8 cellular contexts compared by ENCODE assay signal in genomic region chr10:5289228-5289627, GRCh38.
DNase-seq lines count a peak whose midpoint lies in the region; ATAC-seq, FAIRE-seq and TF ChIP-seq lines count a peak whose summit lies in the region.
"Not testable (repeated sequence)": the region's sequence is repeated elsewhere in the genome, so short reads cannot be mapped to it uniquely, and the experiment has no call there.

No MANE protein-coding gene starts in this region.

- not testable (repeated sequence) for BruUV-seq in K562 (replicated peaks; lab: Mats Ljungman, UMichigan)

- peaks cover 19 to 22% of the 10 kb centered on the region in 2 donors for H3K36me3 Mint-ChIP-seq in CD4-positive, alpha-beta memory T cell
- peaks cover 4 to 14% (median 4%) of the 10 kb centered on the region in 3 donors for H3K36me3 Mint-ChIP-seq in CD8-positive, alpha-beta memory T cell
- H3K36me3 Mint-ChIP-seq in T-cell; activated T-helper 2 cell treated with anti-CD3 and anti-CD28 coated beads, Interferon-gamma antibody, Interleukin-2, Interleukin-4, amounts not matched to agents 10 μg/mL and 5 μg/mL and 100 μg/mL, durations not matched to agents 14 hours and 24 hours and 36 hours (ENCODE audit: low read depth): not testable (repeated sequence)
- peaks cover 4 to 40% (median 8%) of the 10 kb centered on the region in 5 donors for H3K36me3 Mint-ChIP-seq in naive thymus-derived CD4-positive, alpha-beta T cell
- peaks cover 47% of the 10 kb centered on the region for H3K36me3 Mint-ChIP-seq in natural killer cell treated with Interleukin-12 subunit alpha and Interleukin-12 subunit beta and Interleukin-15 and Interleukin-18, amount 100 ng/mL, for 72 hours

- peak overlapping the region; percentile 96 to 97; a peak in 4 of 6 replicates for H3K27ac ChIP-seq in A549
- not testable (repeated sequence) for H3K27ac ChIP-seq in CD4-positive, alpha-beta memory T cell (ENCODE audit: low read depth, low read length); CD8-positive, alpha-beta memory T cell (ENCODE audit: low read depth, low read length); K562 (ENCODE audit: extremely low read depth, low read depth, low read length); naive thymus-derived CD4-positive, alpha-beta T cell (ENCODE audit: low read depth, low read length)

- H3K4me3 ChIP-seq in A549; CD4-positive, alpha-beta memory T cell (ENCODE audit: low read length in 2 of 2); CD8-positive, alpha-beta memory T cell (ENCODE audit: low read length); K562; naive thymus-derived CD4-positive, alpha-beta T cell (ENCODE audit: low read length): not testable (repeated sequence)

- not testable (repeated sequence) for TF ChIP-seq POLR2A in A549 (IDR thresholded peaks at IDR 0.05; ENCODE audit: low read length); K562 (conservative IDR thresholded peaks at IDR 0.05)

- intact Hi-C loops in CD4-positive, alpha-beta memory T cell (cut with micrococcal nuclease); activated T-helper 2 cell treated with anti-CD3 and anti-CD28 coated beads, Interferon-gamma antibody, Interleukin-2, Interleukin-4, amounts not matched to agents 10 μg/mL and 5 μg/mL and 100 μg/mL, durations not matched to agents 14 hours and 24 hours and 36 hours (cut with micrococcal nuclease); K562 (cut with micrococcal nuclease); naive thymus-derived CD4-positive, alpha-beta T cell (cut with micrococcal nuclease): not testable (repeated sequence)

- peak overlapping the region in 4 of 8 donors; percentile 13 to 56 (median 28) for H3K4me3 Mint-ChIP-seq in CD4-positive, alpha-beta memory T cell
- H3K4me3 Mint-ChIP-seq in CD8-positive, alpha-beta memory T cell; T-cell; activated T-helper 2 cell treated with anti-CD3 and anti-CD28 coated beads, Interferon-gamma antibody, Interleukin-2, Interleukin-4, amounts not matched to agents 10 μg/mL and 5 μg/mL and 100 μg/mL, durations not matched to agents 14 hours and 24 hours and 36 hours (ENCODE audit: low read depth); natural killer cell treated with Interleukin-12 subunit alpha and Interleukin-12 subunit beta and Interleukin-15 and Interleukin-18, amount 100 ng/mL, for 72 hours: not testable (repeated sequence)
- peak overlapping the region in 3 of 10 donors; percentile 7 to 29 (median 9) for H3K4me3 Mint-ChIP-seq in naive thymus-derived CD4-positive, alpha-beta T cell

- H3K9me1 ChIP-seq in K562 (ENCODE audit: control insufficient read depth, insufficient read depth, low read length) = not testable (repeated sequence)

- not testable (repeated sequence) for H2AFZ ChIP-seq in K562 (ENCODE audit: low read depth, low read length)

- not testable (repeated sequence) for H3K79me2 ChIP-seq in K562 (ENCODE audit: control insufficient read depth, insufficient read depth, low read length)

- POLR2A ChIA-PET in A549 (lab: Yijun Ruan, JAX); CD8-positive, alpha-beta memory T cell (lab: Charles Lee); K562 (lab: Yijun Ruan, JAX); naive thymus-derived CD4-positive, alpha-beta T cell (lab: Charles Lee): not testable (repeated sequence)
- POLR2A ChIA-PET in CD4-positive, alpha-beta memory T cell (lab: Charles Lee; ENCODE audit: partially characterized antibody) = interaction anchor here (1.0 to 1.2 kb wide), 2 partner anchors 9 to 25 kb away, joined by 3 to 4 read pairs; no protein-coding TSS in a partner anchor
- POLR2A ChIA-PET in T-cell (lab: Charles Lee) = interaction anchor here in 1 of 2 donors (0.7 kb wide), 1 partner anchor 157 kb away, joined by 7 read pairs; no protein-coding TSS in a partner anchor

- H3K36me3 ChIP-seq in CD4-positive, alpha-beta memory T cell (ENCODE audit: insufficient read depth, low read length); CD8-positive, alpha-beta memory T cell (ENCODE audit: insufficient read depth, low read length); K562 (ENCODE audit: control insufficient read depth, insufficient read depth, low read length); naive thymus-derived CD4-positive, alpha-beta T cell (ENCODE audit: control insufficient read depth in 2 of 3, insufficient read depth in 3 of 3, low read length in 3 of 3): not testable (repeated sequence)

- H3K4me1 Mint-ChIP-seq in CD4-positive, alpha-beta memory T cell = peaks cover 30 to 68% (median 60%) of the 10 kb centered on the region in 4 donors
- peaks cover 40 to 58% (median 42%) of the 10 kb centered on the region in 3 donors for H3K4me1 Mint-ChIP-seq in CD8-positive, alpha-beta memory T cell
- H3K4me1 Mint-ChIP-seq in T-cell = peaks cover 34 to 60% (median 54%) of the 10 kb centered on the region in 3 donors
- peaks cover 41% of the 10 kb centered on the region for H3K4me1 Mint-ChIP-seq in activated T-helper 2 cell treated with anti-CD3 and anti-CD28 coated beads, Interferon-gamma antibody, Interleukin-2, Interleukin-4, amounts not matched to agents 10 μg/mL and 5 μg/mL and 100 μg/mL, durations not matched to agents 14 hours and 24 hours and 36 hours (ENCODE audit: low read depth)
- H3K4me1 Mint-ChIP-seq in naive thymus-derived CD4-positive, alpha-beta T cell = peaks cover 33 to 72% (median 60%) of the 10 kb centered on the region in 7 donors
- peaks cover 70 to 79% of the 10 kb centered on the region in 2 donors for H3K4me1 Mint-ChIP-seq in natural killer cell treated with Interleukin-12 subunit alpha and Interleukin-12 subunit beta and Interleukin-15 and Interleukin-18, amount 100 ng/mL, for 72 hours (ENCODE audit: low read depth in 2 of 2)

- ATAC-seq in A549; T-cell (replicated peaks in 1 of 4); K562; naive thymus-derived CD4-positive, alpha-beta T cell; natural killer cell treated with Interleukin-12 subunit alpha and Interleukin-12 subunit beta and Interleukin-15 and Interleukin-18, amount 100 ng/mL, for 72 hours: not testable (repeated sequence)

- not testable (repeated sequence) for TF ChIP-seq RAD21 in A549 (conservative IDR thresholded peaks at IDR 0.05 in 1 of 2, IDR thresholded peaks at IDR 0.05 in 1 of 2); K562 (CRISPR knock-in tag; conservative IDR thresholded peaks at IDR 0.05 in 1 of 2, IDR thresholded peaks at IDR 0.05 in 1 of 2)

- 97% methylated on average over 1 of the region's 1 CpG for WGBS in A549 (ENCODE audit: missing lambda C conversion rate)
- WGBS in K562 (ENCODE audit: insufficient coverage, low coverage, missing lambda C conversion rate) = 78% methylated on average over 1 of the region's 1 CpG

- TF ChIP-seq EP300 in A549 (IDR thresholded peaks at IDR 0.05); K562 (IDR thresholded peaks at IDR 0.05; ENCODE audit: low read length): not testable (repeated sequence)

- H4K20me1 ChIP-seq in K562 (replicated peaks; ENCODE audit: control insufficient read depth, insufficient read depth, low read length) = not testable (repeated sequence)

- not testable (repeated sequence) for H3K9me3 Mint-ChIP-seq in CD4-positive, alpha-beta memory T cell; CD8-positive, alpha-beta memory T cell; T-cell; activated T-helper 2 cell treated with anti-CD3 and anti-CD28 coated beads, Interferon-gamma antibody, Interleukin-2, Interleukin-4, amounts not matched to agents 10 μg/mL and 5 μg/mL and 100 μg/mL, durations not matched to agents 14 hours and 24 hours and 36 hours; natural killer cell treated with Interleukin-12 subunit alpha and Interleukin-12 subunit beta and Interleukin-15 and Interleukin-18, amount 100 ng/mL, for 72 hours
- peaks cover 0 to 11% (median 0%) of the 10 kb centered on the region in 11 donors for H3K9me3 Mint-ChIP-seq in naive thymus-derived CD4-positive, alpha-beta T cell

- TF ChIP-seq CTCF in A549 (IDR thresholded peaks at IDR 0.05); K562 (IDR thresholded peaks at IDR 0.05 in 2 of 3, conservative IDR thresholded peaks at IDR 0.05 in 1 of 3; ENCODE audit: insufficient read depth in 2 of 3, low read depth in 1 of 3, low read length in 3 of 3): not testable (repeated sequence)

- FAIRE-seq in A549 (lab: Jason Lieb, UNC); K562 (lab: Jason Lieb, UNC): not testable (repeated sequence)

- CTCF ChIA-PET in A549 (lab: Yijun Ruan, JAX) = interaction anchor here (1.8 to 3.5 kb wide), 2 partner anchors 10 to 439 kb away, joined by 7 to 15 read pairs; no protein-coding TSS in a partner anchor
- CTCF ChIA-PET in CD4-positive, alpha-beta memory T cell (lab: Charles Lee; ENCODE audit: partially characterized antibody) = interaction anchor here (0.7 to 1.4 kb wide), 3 partner anchors 12 to 1526 kb away, joined by 3 to 6 read pairs (median 3); no protein-coding TSS in a partner anchor
- CTCF ChIA-PET in CD8-positive, alpha-beta memory T cell (lab: Charles Lee); K562 (lab: Yijun Ruan, JAX; ENCODE audit: low intra/inter-chr PET ratio); naive thymus-derived CD4-positive, alpha-beta T cell (lab: Charles Lee): not testable (repeated sequence)
- CTCF ChIA-PET in T-cell (lab: Charles Lee) = interaction anchor here in 1 of 2 donors (0.7 kb wide), 2 partner anchors 18 to 54 kb away, joined by 3 to 4 read pairs; no protein-coding TSS in a partner anchor

- H3K9ac ChIP-seq in K562 (ENCODE audit: insufficient read depth in 1 of 2, low read depth in 2 of 2, low read length in 2 of 2) = not testable (repeated sequence)

- H3K4me2 ChIP-seq in A549; K562 (ENCODE audit: insufficient read depth, low read length): not testable (repeated sequence)

- not testable (repeated sequence) for H3K27me3 Mint-ChIP-seq in CD4-positive, alpha-beta memory T cell; CD8-positive, alpha-beta memory T cell; activated T-helper 2 cell treated with anti-CD3 and anti-CD28 coated beads, Interferon-gamma antibody, Interleukin-2, Interleukin-4, amounts not matched to agents 10 μg/mL and 5 μg/mL and 100 μg/mL, durations not matched to agents 14 hours and 24 hours and 36 hours (ENCODE audit: low read depth); natural killer cell treated with Interleukin-12 subunit alpha and Interleukin-12 subunit beta and Interleukin-15 and Interleukin-18, amount 100 ng/mL, for 72 hours
- H3K27me3 Mint-ChIP-seq in T-cell = peaks cover 0 to 16% of the 10 kb centered on the region in 2 donors
- peaks cover 0 to 18% (median 0%) of the 10 kb centered on the region in 5 donors for H3K27me3 Mint-ChIP-seq in naive thymus-derived CD4-positive, alpha-beta T cell

- H3K4me1 ChIP-seq in A549 (peaks cover 49% of the 10 kb centered on the region), K562 (replicated peaks in 1 of 2; ENCODE audit: control insufficient read depth in 2 of 2, insufficient read depth in 2 of 2, low read length in 2 of 2) (peaks cover 6 to 22% of the 10 kb centered on the region in 2 experiments; a peak in 4 of 5 replicates)
- peaks cover 38% of the 10 kb centered on the region for H3K4me1 ChIP-seq in CD4-positive, alpha-beta memory T cell (ENCODE audit: insufficient read depth, low read length)
- H3K4me1 ChIP-seq in CD8-positive, alpha-beta memory T cell (ENCODE audit: insufficient read depth, low read length) = peaks cover 31% of the 10 kb centered on the region
- peaks cover 17 to 20% of the 10 kb centered on the region in 2 donors for H3K4me1 ChIP-seq in naive thymus-derived CD4-positive, alpha-beta T cell (ENCODE audit: control insufficient read depth in 2 of 2, insufficient read depth in 2 of 2, low read length in 2 of 2)

- not testable (repeated sequence) for DNase-seq in A549 (ENCODE audit: low read depth in 1 of 2, low spot score in 1 of 2); CD4-positive, alpha-beta memory T cell; CD8-positive, alpha-beta memory T cell; T-cell; activated T-helper 2 cell treated with anti-CD3 and anti-CD28 coated beads, Interferon-gamma antibody, Interleukin-2, Interleukin-4, amounts not matched to agents 10 μg/mL and 5 μg/mL and 100 μg/mL, durations not matched to agents 14 hours and 24 hours and 36 hours (ENCODE audit: low spot score); K562 (ENCODE audit: extremely low read depth in 1 of 4, low spot score in 3 of 4); naive thymus-derived CD4-positive, alpha-beta T cell; natural killer cell treated with Interleukin-12 subunit alpha and Interleukin-12 subunit beta and Interleukin-15 and Interleukin-18, amount 100 ng/mL, for 72 hours (ENCODE audit: low spot score)

- H3K27ac Mint-ChIP-seq in CD4-positive, alpha-beta memory T cell = peak overlapping the region in 5 of 7 donors; percentile 24 to 98 (median 68)
- peak overlapping the region in 5 of 8 donors; percentile 28 to 100 (median 50) for H3K27ac Mint-ChIP-seq in CD8-positive, alpha-beta memory T cell
- peak overlapping the region; percentile 51 to 82 for H3K27ac Mint-ChIP-seq in T-cell
- H3K27ac Mint-ChIP-seq in activated T-helper 2 cell treated with anti-CD3 and anti-CD28 coated beads, Interferon-gamma antibody, Interleukin-2, Interleukin-4, amounts not matched to agents 10 μg/mL and 5 μg/mL and 100 μg/mL, durations not matched to agents 14 hours and 24 hours and 36 hours = peak overlapping the region; percentile 7
- H3K27ac Mint-ChIP-seq in naive thymus-derived CD4-positive, alpha-beta T cell = peak overlapping the region in 7 of 9 donors; percentile 19 to 98 (median 72)
- H3K27ac Mint-ChIP-seq in natural killer cell treated with Interleukin-12 subunit alpha and Interleukin-12 subunit beta and Interleukin-15 and Interleukin-18, amount 100 ng/mL, for 72 hours = peak overlapping the region; percentile 99

- H3K27me3 ChIP-seq in CD4-positive, alpha-beta memory T cell (ENCODE audit: insufficient read depth, low read length); CD8-positive, alpha-beta memory T cell (ENCODE audit: insufficient read depth, low read length, poor library complexity, severe bottlenecking); K562 (ENCODE audit: control insufficient read depth in 2 of 2, insufficient read depth in 2 of 2, low read length in 2 of 2); naive thymus-derived CD4-positive, alpha-beta T cell (ENCODE audit: control insufficient read depth in 2 of 2, insufficient read depth in 2 of 2, low read length in 2 of 2): not testable (repeated sequence)

- in situ Hi-C loops in K562 (cut with MboI) = loop anchor here (10.0 kb wide), 1 partner anchor 444 kb away; no protein-coding TSS in a partner anchor

- H3K9me3 ChIP-seq in A549 = peaks cover 40% of the 10 kb centered on the region
- H3K9me3 ChIP-seq in CD4-positive, alpha-beta memory T cell (ENCODE audit: control insufficient read depth in 1 of 2, low read length in 2 of 2); CD8-positive, alpha-beta memory T cell (ENCODE audit: low read length); K562 (replicated peaks; ENCODE audit: control insufficient read depth, insufficient read depth, low read depth, low read length); naive thymus-derived CD4-positive, alpha-beta T cell (ENCODE audit: control insufficient read depth in 2 of 3, low read length in 3 of 3): not testable (repeated sequence)

Comparison
In these comparisons a context has a peak if more than half of its experiments do, and no peak if none do; other contexts are left out.
1. H3K27ac Mint-ChIP-seq: peak in every context shown above with its lines; median percentile 99 in natural killer cell treated with Interleukin-12 subunit alpha and Interleukin-12 subunit beta and Interleukin-15 and Interleukin-18, amount 100 ng/mL, for 72 hours; 72 in naive thymus-derived CD4-positive, alpha-beta T cell; 68 in CD4-positive, alpha-beta memory T cell; 66 in T-cell; 50 in CD8-positive, alpha-beta memory T cell; 7 in activated T-helper 2 cell treated with anti-CD3 and anti-CD28 coated beads, Interferon-gamma antibody, Interleukin-2, Interleukin-4, amounts not matched to agents 10 μg/mL and 5 μg/mL and 100 μg/mL, durations not matched to agents 14 hours and 24 hours and 36 hours.